Comparison of ENCODE assay signal across 14 cellular contexts in genomic region chr7:139699640-139700504, GRCh38.
DNase-seq lines count a peak whose midpoint lies in the region; ATAC-seq and TF ChIP-seq lines count a peak whose summit lies in the region.
"Had no signal": no experiment of that assay in that cellular context is flagged by ENCODE, and none has a peak within 500 bp of the region (broad histone marks: within the 10 kb centered on the region; RNA-seq: fewer than 3 reads in every experiment).

No MANE protein-coding gene starts in this region.

- peak overlapping the region; percentile 8 for H3K4me3 Mint-ChIP-seq in activated T-helper 1 cell treated with anti-CD3 and anti-CD28 coated beads, Interleukin-12 subunit alpha, Interleukin-12 subunit beta, Interleukin-2, Interleukin-4 antibody, amounts not matched to agents 30 ng/mL and 10 ng/mL and 1 ng/mL, durations not matched to agents 14 hours and 24 hours and 36 hours
- H3K4me3 Mint-ChIP-seq in natural killer cell = no peak overlapping the region
- H3K4me3 Mint-ChIP-seq: central memory CD8-positive, alpha-beta T cell; nephron had no signal

- intact Hi-C loops in activated T-helper 1 cell treated with anti-CD3 and anti-CD28 coated beads, Interleukin-12 subunit alpha, Interleukin-12 subunit beta, Interleukin-2, Interleukin-4 antibody, amounts not matched to agents 30 ng/mL and 10 ng/mL and 1 ng/mL, durations not matched to agents 14 hours and 24 hours and 36 hours (cut with micrococcal nuclease) = loop anchor here (1.0 to 5.0 kb wide), 2 partner anchors 19 to 53 kb away; no protein-coding TSS in a partner anchor
- intact Hi-C loops in natural killer cell (cut with micrococcal nuclease) (no loop called here), posterior cingulate gyrus (cut with DNase I) (no loop called here)

- peaks cover 45% of the 10 kb centered on the region for H3K4me1 Mint-ChIP-seq in activated T-helper 1 cell treated with anti-CD3 and anti-CD28 coated beads, Interleukin-12 subunit alpha, Interleukin-12 subunit beta, Interleukin-2, Interleukin-4 antibody, amounts not matched to agents 30 ng/mL and 10 ng/mL and 1 ng/mL, durations not matched to agents 14 hours and 24 hours and 36 hours (ENCODE audit: low read depth)
- peaks cover 67 to 71% of the 10 kb centered on the region in 2 donors for H3K4me1 Mint-ChIP-seq in natural killer cell

- ATAC-seq in natural killer cell (peak in 1 of 3 donors; percentile 48), GM18858 (IDR thresholded peaks at IDR 0.05; ENCODE audit: unreplicated experiment) (no peak)

- in situ Hi-C loops in GM13977 (cut with MboI; ENCODE audit: low pct_unique_long_range_greater_than_20kb, low sequenced_read_pairs, unreplicated experiment) = no loop called here

- H3K27ac Mint-ChIP-seq in activated T-helper 1 cell treated with anti-CD3 and anti-CD28 coated beads, Interleukin-12 subunit alpha, Interleukin-12 subunit beta, Interleukin-2, Interleukin-4 antibody, amounts not matched to agents 30 ng/mL and 10 ng/mL and 1 ng/mL, durations not matched to agents 14 hours and 24 hours and 36 hours = peak overlapping the region; percentile 84
- peak overlapping the region; percentile 68 to 76 for H3K27ac Mint-ChIP-seq in natural killer cell

- DNase-seq in NCI-H82 (lab: John Stamatoyannopoulos, UW) (peak; percentile 19), NCI-H82 treated with DMSO at 0.1 percent for 48 hours (lab: John Stamatoyannopoulos, UW; ENCODE audit: unreplicated experiment) (no peak), GM13977 (ENCODE audit: low spot score) (no peak), natural killer cell (no peak), Kasumi-1 (lab: John Stamatoyannopoulos, UW) (no peak), posterior cingulate gyrus (no peak)
- peak; percentile 14 for DNase-seq in activated T-helper 1 cell treated with anti-CD3 and anti-CD28 coated beads, Interleukin-12 subunit alpha, Interleukin-12 subunit beta, Interleukin-2, Interleukin-4 antibody, amounts not matched to agents 30 ng/mL and 10 ng/mL and 1 ng/mL, durations not matched to agents 14 hours and 24 hours and 36 hours (ENCODE audit: low spot score)
- DNase-seq: 8988T, DMS79, NCI-H1417 treated with DMSO at 0.1 percent for 48 hours, spleen had no signal

- no peaks in the 10 kb centered on the region for H3K9me3 Mint-ChIP-seq in activated T-helper 1 cell treated with anti-CD3 and anti-CD28 coated beads, Interleukin-12 subunit alpha, Interleukin-12 subunit beta, Interleukin-2, Interleukin-4 antibody, amounts not matched to agents 30 ng/mL and 10 ng/mL and 1 ng/mL, durations not matched to agents 14 hours and 24 hours and 36 hours
- H3K9me3 Mint-ChIP-seq in natural killer cell = no peaks in the 10 kb centered on the region
- H3K9me3 Mint-ChIP-seq: central memory CD8-positive, alpha-beta T cell; nephron had no signal

- TF ChIP-seq CTCF in GM13977 (IDR thresholded peaks at IDR 0.05; ENCODE audit: extremely low read depth, insufficient read depth, missing control alignments) = peak; percentile 33
- no peak for TF ChIP-seq CTCF in natural killer cell (IDR thresholded peaks at IDR 0.05)

- H3K27me3 Mint-ChIP-seq in activated T-helper 1 cell treated with anti-CD3 and anti-CD28 coated beads, Interleukin-12 subunit alpha, Interleukin-12 subunit beta, Interleukin-2, Interleukin-4 antibody, amounts not matched to agents 30 ng/mL and 10 ng/mL and 1 ng/mL, durations not matched to agents 14 hours and 24 hours and 36 hours (ENCODE audit: insufficient read depth) = no peaks in the 10 kb centered on the region
- H3K27me3 Mint-ChIP-seq in natural killer cell (ENCODE audit: low read depth in 2 of 2) = no peaks in the 10 kb centered on the region
- H3K27me3 Mint-ChIP-seq: central memory CD8-positive, alpha-beta T cell had no signal

- peaks cover 8% of the 10 kb centered on the region for H3K36me3 Mint-ChIP-seq in activated T-helper 1 cell treated with anti-CD3 and anti-CD28 coated beads, Interleukin-12 subunit alpha, Interleukin-12 subunit beta, Interleukin-2, Interleukin-4 antibody, amounts not matched to agents 30 ng/mL and 10 ng/mL and 1 ng/mL, durations not matched to agents 14 hours and 24 hours and 36 hours (ENCODE audit: low read depth)
- H3K36me3 Mint-ChIP-seq in natural killer cell = no peaks in the 10 kb centered on the region

Comparison
In these comparisons a context has a peak if more than half of its experiments do, and no peak if none do; other contexts are left out.
1. DNase-seq: peak in NCI-H82 (single experiment) and activated T-helper 1 cell treated with anti-CD3 and anti-CD28 coated beads, Interleukin-12 subunit alpha, Interleukin-12 subunit beta, Interleukin-2, Interleukin-4 antibody, amounts not matched to agents 30 ng/mL and 10 ng/mL and 1 ng/mL, durations not matched to agents 14 hours and 24 hours and 36 hours (single experiment); none in NCI-H82 treated with DMSO at 0.1 percent for 48 hours (single experiment), GM13977 (single experiment), natural killer cell (single experiment), Kasumi-1 (0 of 2) and posterior cingulate gyrus (0 of 10).